19 cellular contexts compared by ENCODE assay signal in genomic region chr12:132326646-132327045, GRCh38. TPM values are rescaled to one million over a fixed set of nuclear protein-coding genes. Genes with fewer than 3 reads are reported as not detected.
DNase-seq lines count a peak whose midpoint lies in the region; ATAC-seq and TF ChIP-seq lines count a peak whose summit lies in the region.
"Had no signal": no experiment of that assay in that cellular context is flagged by ENCODE, and none has a peak within 500 bp of the region (broad histone marks: within the 10 kb centered on the region; RNA-seq: fewer than 3 reads in every experiment).

No MANE protein-coding gene starts in this region.

- no peak for TF ChIP-seq CTCF in colonic mucosa (IDR thresholded peaks at IDR 0.05)

- H3K9ac ChIP-seq in BLaER1, result no peak overlapping the region
- H3K9ac ChIP-seq in colonic mucosa (ENCODE audit: low read depth in 2 of 2, low read length in 2 of 2), result no peak overlapping the region

- H3K4me1 Mint-ChIP-seq in activated naive CD8-positive, alpha-beta T cell treated with anti-CD3 and anti-CD28 coated beads for 36 hours, result peaks cover 21% of the 10 kb centered on the region
- peaks cover 7 to 36% (median 25%) of the 10 kb centered on the region in 4 donors for H3K4me1 Mint-ChIP-seq in naive thymus-derived CD8-positive, alpha-beta T cell

- no peaks in the 10 kb centered on the region for H3K36me3 Mint-ChIP-seq in activated naive CD8-positive, alpha-beta T cell treated with anti-CD3 and anti-CD28 coated beads for 36 hours
- peaks cover 0 to 5% (median 0%) of the 10 kb centered on the region in 3 donors for H3K36me3 Mint-ChIP-seq in naive thymus-derived CD8-positive, alpha-beta T cell

- no peaks in the 10 kb centered on the region for H3K9me3 Mint-ChIP-seq in activated naive CD8-positive, alpha-beta T cell treated with anti-CD3 and anti-CD28 coated beads for 36 hours
- no peaks in the 10 kb centered on the region for H3K9me3 Mint-ChIP-seq in naive thymus-derived CD8-positive, alpha-beta T cell

- no peak for ATAC-seq in naive thymus-derived CD8-positive, alpha-beta T cell
- no peak for ATAC-seq in GM21360 (IDR thresholded peaks at IDR 0.05; ENCODE audit: unreplicated experiment)

- in situ Hi-C loops in G401 (cut with HindIII; ENCODE audit: low sequenced_read_pairs), result no loop called here

- H3K27ac ChIP-seq in BLaER1 (0 out of 2 replicates have a peak overlapping the region, but pooled peaks have one; percentile 54), colonic mucosa (no peak overlapping the region)
- H3K27ac ChIP-seq: pancreas, WERI-Rb-1 had no signal

- intact Hi-C loops in colonic mucosa (cut with DNase I), result no loop called here

- H3K4me2 ChIP-seq in BLaER1, result peak overlapping the region; percentile 95

- H3K36me3 ChIP-seq in BLaER1 (no peaks in the 10 kb centered on the region), colonic mucosa (no peaks in the 10 kb centered on the region)
- H3K36me3 ChIP-seq: HAP-1, pancreas, WERI-Rb-1 had no signal

- peaks cover 60% of the 10 kb centered on the region for H3K27me3 Mint-ChIP-seq in activated naive CD8-positive, alpha-beta T cell treated with anti-CD3 and anti-CD28 coated beads for 36 hours
- H3K27me3 Mint-ChIP-seq in naive thymus-derived CD8-positive, alpha-beta T cell, result peaks cover 16 to 53% (median 22%) of the 10 kb centered on the region in 5 donors

- H4K20me1 ChIP-seq in BLaER1, result peaks cover 12% of the 10 kb centered on the region

- POLR2A ChIA-PET in naive thymus-derived CD8-positive, alpha-beta T cell (lab: Charles Lee), result no interaction called here

- H3K27me3 ChIP-seq in BLaER1 (peaks cover 29% of the 10 kb centered on the region), colonic mucosa (peaks cover 28% of the 10 kb centered on the region)

- no peaks in the 10 kb centered on the region for H3K9me3 ChIP-seq in BLaER1
- no peaks in the 10 kb centered on the region for H3K9me3 ChIP-seq in colonic mucosa
- H3K9me3 ChIP-seq: HAP-1, pancreas had no signal

- H3K4me3 Mint-ChIP-seq in activated naive CD8-positive, alpha-beta T cell treated with anti-CD3 and anti-CD28 coated beads for 36 hours, result peak overlapping the region; percentile 46
- H3K4me3 Mint-ChIP-seq in naive thymus-derived CD8-positive, alpha-beta T cell, result peak overlapping the region in 7 of 10 donors; percentile 22 to 68 (median 52)
- H3K4me3 Mint-ChIP-seq: T-helper 1 cell treated with Interleukin-12 subunit alpha and Interleukin-12 subunit beta and Interleukin-4 antibody, amounts not matched to agents 30 μg/mL and 1 μg/mL, for 36 hours had no signal

- peaks cover 66% of the 10 kb centered on the region for H3K4me1 ChIP-seq in BLaER1
- H3K4me1 ChIP-seq in colonic mucosa, result no peaks in the 10 kb centered on the region
- H3K4me1 ChIP-seq: HAP-1, pancreas had no signal

- H3K4me3 ChIP-seq in BLaER1 (no peak overlapping the region), colonic mucosa (no peak overlapping the region)
- H3K4me3 ChIP-seq: HAP-1, pancreas had no signal

- DNase-seq in G401 (ENCODE audit: low spot score) (peak; percentile 68), colonic mucosa (no peak), NOMO-1 treated with DMSO at 0.1 percent for 48 hours (lab: John Stamatoyannopoulos, UW; ENCODE audit: unreplicated experiment) (no peak)
- no peak for DNase-seq in activated naive CD8-positive, alpha-beta T cell treated with anti-CD3 and anti-CD28 coated beads for 36 hours
- no peak for DNase-seq in naive thymus-derived CD8-positive, alpha-beta T cell
- DNase-seq: NCI-H1048, NCI-H2081, NCI-H524 treated with DMSO at 0.1 percent for 48 hours, SIG-M5, WERI-Rb-1 had no signal

- H3K27ac Mint-ChIP-seq in activated naive CD8-positive, alpha-beta T cell treated with anti-CD3 and anti-CD28 coated beads for 36 hours, result peak overlapping the region; percentile 84
- peak overlapping the region in 1 of 10 donors; percentile 76 for H3K27ac Mint-ChIP-seq in naive thymus-derived CD8-positive, alpha-beta T cell
- H3K27ac Mint-ChIP-seq: T-helper 1 cell treated with Interleukin-12 subunit alpha and Interleukin-12 subunit beta and Interleukin-4 antibody, amounts not matched to agents 30 μg/mL and 1 μg/mL, for 36 hours had no signal

RNA-seq across cellular contexts. Expression of gene GALNT9, which starts 2.7 kb away (rescaled TPM):
- total RNA-seq in G401 (2014; rRNA removed; shearing (Covaris generic)), result 0.10 TPM in 1 of 2 replicates, not detected in the other
- total RNA-seq in activated naive CD8-positive, alpha-beta T cell treated with anti-CD3 and anti-CD28 coated beads for 36 hours, result not detected
- not detected for total RNA-seq in naive thymus-derived CD8-positive, alpha-beta T cell
- polyA plus RNA-seq in naive thymus-derived CD8-positive, alpha-beta T cell, result not detected
- under 1 TPM in 1 of 2 donors, not detected in 1; 0.45 TPM for total RNA-seq in colonic mucosa
- total RNA-seq: activated CD8-positive, alpha-beta memory T cell treated with anti-CD3 and anti-CD28 coated beads for 36 hours; bronchial epithelial cell; esophagus mucosa; sciatic nerve had no signal
